ENCODE assay signal across 15 cellular contexts in the genomic region with DNA sequence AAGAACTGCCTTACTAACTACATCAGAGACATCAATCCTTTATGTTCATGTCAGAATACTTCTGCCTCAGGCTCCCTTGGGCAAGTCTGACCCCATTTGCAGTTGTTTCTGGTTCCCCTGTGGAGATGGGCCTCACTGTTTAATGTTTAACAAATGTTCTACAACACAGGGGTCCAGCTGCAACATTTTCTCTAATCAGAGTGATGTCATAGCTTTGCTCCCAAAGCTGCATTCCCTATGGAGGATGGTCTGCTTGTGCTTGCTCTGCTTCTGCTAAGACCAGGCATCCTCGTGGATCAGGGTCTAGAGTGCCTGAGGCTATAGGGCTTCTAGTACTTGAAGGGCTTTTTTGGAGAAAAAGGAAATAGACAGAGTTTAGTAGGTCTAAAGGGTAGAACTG.
DNase-seq lines count a peak whose midpoint lies in the region; FAIRE-seq and TF ChIP-seq lines count a peak whose summit lies in the region.
"Had no signal": no experiment of that assay in that cellular context is flagged by ENCODE, and none has a peak within 500 bp of the region (broad histone marks: within the 10 kb centered on the region; RNA-seq: fewer than 3 reads in every experiment).

No MANE protein-coding gene starts in this region.

- H3K4me1 Mint-ChIP-seq in glutamatergic neuron (ENCODE audit: low read depth, unreplicated experiment) = peaks cover 32% of the 10 kb centered on the region
- peaks cover 10% of the 10 kb centered on the region for H3K4me1 Mint-ChIP-seq in neural progenitor cell

- TF ChIP-seq POLR2A in lower leg skin (IDR thresholded peaks at IDR 0.05) = no peak

- no peaks in the 10 kb centered on the region for H3F3A ChIP-seq in neural progenitor cell (ENCODE audit: low read depth)

- H3K4me2 ChIP-seq in neural progenitor cell = no peak overlapping the region
- H3K4me2 ChIP-seq: BLaER1 treated with 17β-estradiol and CSF1 and Interleukin-3, amounts not matched to agents 10 nM and 100 nM; KMS-11 had no signal

- no peak overlapping the region for H3K4me3 Mint-ChIP-seq in glutamatergic neuron (ENCODE audit: unreplicated experiment)
- H3K4me3 Mint-ChIP-seq in neural progenitor cell = no peak overlapping the region

- WGBS in lower leg skin, 2 donors = 45 to 53% methylated on average over 1 of the region's 1 CpG

- TF ChIP-seq CTCF in glutamatergic neuron (IDR thresholded peaks at IDR 0.05; ENCODE audit: partially characterized antibody, unreplicated experiment) (no peak), neural progenitor cell (IDR thresholded peaks at IDR 0.05) (no peak), lower leg skin (IDR thresholded peaks at IDR 0.05) (no peak)

- no peak for FAIRE-seq in frontal cortex (lab: Jason Lieb, UNC)

- no peaks in the 10 kb centered on the region for H3K79me2 ChIP-seq in neural progenitor cell (ENCODE audit: low read depth)

- H3K27me3 ChIP-seq in NT2/D1 (ENCODE audit: insufficient read depth, insufficient read length) (no peaks in the 10 kb centered on the region), neural progenitor cell (no peaks in the 10 kb centered on the region)
- H3K27me3 ChIP-seq: BLaER1 treated with 17β-estradiol and CSF1 and Interleukin-3, amounts not matched to agents 10 nM and 100 nM had no signal

- H3K36me3 ChIP-seq in NT2/D1 (ENCODE audit: insufficient read depth, insufficient read length, low read length) = no peaks in the 10 kb centered on the region
- H3K36me3 ChIP-seq in neural progenitor cell = no peaks in the 10 kb centered on the region
- H3K36me3 ChIP-seq: BLaER1 treated with 17β-estradiol and CSF1 and Interleukin-3, amounts not matched to agents 10 nM and 100 nM had no signal

- intact Hi-C loops in lower leg skin (cut with DNase I; ENCODE audit: low total_unique reads) = no loop called here

- H3K9ac ChIP-seq in NT2/D1 (ENCODE audit: insufficient read length, low read depth) = no peak overlapping the region
- no peak overlapping the region for H3K9ac ChIP-seq in neural progenitor cell
- H3K9ac ChIP-seq: BLaER1 treated with 17β-estradiol and CSF1 and Interleukin-3, amounts not matched to agents 10 nM and 100 nM; KMS-11 had no signal

- no peak overlapping the region for H3K4me3 ChIP-seq in NT2/D1 (ENCODE audit: insufficient read length, low read depth)
- H3K4me3 ChIP-seq in neural progenitor cell = no peak overlapping the region
- H3K4me3 ChIP-seq in lower leg skin (ENCODE audit: low read depth, poor library complexity, severe bottlenecking) = no peak overlapping the region
- H3K4me3 ChIP-seq: BLaER1 treated with 17β-estradiol and CSF1 and Interleukin-3, amounts not matched to agents 10 nM and 100 nM had no signal

- H3K36me3 Mint-ChIP-seq in glutamatergic neuron (ENCODE audit: unreplicated experiment) (no peaks in the 10 kb centered on the region), neural progenitor cell (no peaks in the 10 kb centered on the region)

- H3K9me3 Mint-ChIP-seq in glutamatergic neuron (ENCODE audit: unreplicated experiment) (no peaks in the 10 kb centered on the region), neural progenitor cell (no peaks in the 10 kb centered on the region)

- no peak overlapping the region for H3K27ac ChIP-seq in neural progenitor cell
- H3K27ac ChIP-seq: BLaER1 treated with 17β-estradiol and CSF1 and Interleukin-3, amounts not matched to agents 10 nM and 100 nM; KMS-11 had no signal

- H3K4me1 ChIP-seq in NT2/D1 (ENCODE audit: insufficient read depth, insufficient read length) (no peaks in the 10 kb centered on the region), neural progenitor cell (no peaks in the 10 kb centered on the region)

- H3K27me3 Mint-ChIP-seq in glutamatergic neuron (ENCODE audit: unreplicated experiment) = peaks cover 2% of the 10 kb centered on the region
- H3K27me3 Mint-ChIP-seq in neural progenitor cell (ENCODE audit: insufficient read depth, low read depth) = no peaks in the 10 kb centered on the region

- H3K9me3 ChIP-seq in NT2/D1 (ENCODE audit: insufficient read depth, low read length) = no peaks in the 10 kb centered on the region
- no peaks in the 10 kb centered on the region for H3K9me3 ChIP-seq in neural progenitor cell (ENCODE audit: low read depth)
- H3K9me3 ChIP-seq: BLaER1 treated with 17β-estradiol and CSF1 and Interleukin-3, amounts not matched to agents 10 nM and 100 nM had no signal

- DNase-seq in ELF-1 (ENCODE audit: low read depth, low spot score) (peak; percentile 52), NT2/D1 (ENCODE audit: low read depth, low spot score) (peak; percentile 6), glutamatergic neuron (peak; percentile 42), neural progenitor cell (ENCODE audit: low spot score) (no peak), frontal cortex (ENCODE audit: low spot score in 2 of 2) (no peak), lower leg skin (ENCODE audit: low spot score in 2 of 2) (no peak)
- DNase-seq in stimulated activated CD8-positive, alpha-beta memory T cell treated with anti-CD3 and anti-CD28 coated beads, Interleukin-4, amount 100 ng/mL, for 48 hours = no peak
- DNase-seq: DMS 273 treated with DMSO at 0.1 percent for 48 hours, EL, NCI-H1092 treated with DMSO at 0.1 percent for 48 hours, NCI-H187, NCI-H446, PC-3 had no signal

- H4K20me1 ChIP-seq in neural progenitor cell (ENCODE audit: low read depth) = no peaks in the 10 kb centered on the region
- H4K20me1 ChIP-seq: BLaER1 treated with 17β-estradiol and CSF1 and Interleukin-3, amounts not matched to agents 10 nM and 100 nM had no signal

- peak overlapping the region; percentile 88 for H3K27ac Mint-ChIP-seq in glutamatergic neuron (ENCODE audit: unreplicated experiment)
- no peak overlapping the region for H3K27ac Mint-ChIP-seq in neural progenitor cell

- peak overlapping the region; percentile 12 for H2AFZ ChIP-seq in neural progenitor cell (replicated peaks)

Comparison
In these comparisons a context has a peak if more than half of its experiments do, and no peak if none do; other contexts are left out.
1. DNase-seq: peak in ELF-1 (single experiment), NT2/D1 (single experiment) and glutamatergic neuron (single experiment); none in neural progenitor cell (single experiment), frontal cortex (0 of 2), lower leg skin (0 of 2) and stimulated activated CD8-positive, alpha-beta memory T cell treated with anti-CD3 and anti-CD28 coated beads, Interleukin-4, amount 100 ng/mL, for 48 hours (single experiment).